ENCODE assay signal across 19 cellular contexts in the genomic region with DNA sequence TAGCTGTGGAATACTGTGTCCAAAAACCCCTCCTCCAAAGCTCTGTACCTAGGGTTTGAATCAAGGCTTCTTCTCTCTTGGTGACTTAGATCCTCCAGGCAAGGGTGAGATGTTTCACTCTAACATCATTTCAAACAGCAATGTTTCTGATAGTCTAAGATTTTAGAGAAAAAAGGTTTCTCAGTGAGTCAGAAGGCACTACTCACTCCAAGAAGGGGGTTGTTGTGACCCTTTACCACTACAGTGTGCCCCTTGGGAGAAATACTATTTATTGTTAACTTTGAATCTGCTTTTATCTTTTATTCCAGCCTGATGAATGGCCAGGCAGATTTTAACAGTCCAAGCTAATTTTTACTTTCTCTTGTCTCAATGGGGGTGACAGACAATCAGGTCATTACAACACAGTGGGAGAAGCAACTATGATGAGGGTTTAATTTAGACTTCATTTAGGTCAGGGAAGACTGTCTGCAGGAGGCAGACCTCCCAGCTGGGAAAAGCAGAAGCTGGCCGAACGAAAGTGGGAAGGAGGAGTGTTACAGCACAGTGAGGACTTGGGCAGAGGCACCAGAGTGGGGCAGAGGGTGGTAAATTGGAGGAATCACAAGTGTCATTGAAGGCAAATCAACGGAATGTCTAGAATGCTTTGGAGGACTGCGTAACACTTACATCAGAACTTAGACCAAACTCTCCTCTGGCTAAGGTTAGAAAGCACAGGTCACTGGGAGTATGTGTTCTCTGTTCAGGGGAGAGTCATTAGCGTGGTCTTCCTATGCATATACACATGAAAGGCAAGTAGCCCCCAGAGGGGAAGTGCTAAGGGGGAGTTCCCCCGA. TPM values are rescaled to one million over a fixed set of nuclear protein-coding genes. Genes with fewer than 3 reads are reported as not detected.
DNase-seq lines count a peak whose midpoint lies in the region; ATAC-seq and TF ChIP-seq lines count a peak whose summit lies in the region.
"Had no signal": no experiment of that assay in that cellular context is flagged by ENCODE, and none has a peak within 500 bp of the region (broad histone marks: within the 10 kb centered on the region; RNA-seq: fewer than 3 reads in every experiment).

No MANE protein-coding gene starts in this region.

- TF ChIP-seq CTCF in H9 (conservative IDR thresholded peaks at IDR 0.05) (no peak), Panc1 (IDR thresholded peaks at IDR 0.05) (no peak), left lung (IDR thresholded peaks at IDR 0.05) (no peak), smooth muscle cell (IDR thresholded peaks at IDR 0.05; ENCODE audit: borderline replicate concordance, insufficient read depth, poor library complexity, severe bottlenecking) (no peak), tibial artery (IDR thresholded peaks at IDR 0.05) (no peak)

- H3F3A ChIP-seq in smooth muscle cell (ENCODE audit: low read depth) = peaks cover 5% of the 10 kb centered on the region

- H3K14ac ChIP-seq in H9 (ENCODE audit: insufficient read depth, low read length) = no peak overlapping the region

- no CpG with 5 or more reads among the region's 6 CpGs for WGBS in H9 (ENCODE audit: extremely low coverage, insufficient read length, low lambda C conversion rate)
- WGBS in smooth muscle cell (ENCODE audit: low lambda C conversion rate) = 63% methylated on average over 6 of the region's 6 CpGs

- H3K36me3 Mint-ChIP-seq in H9 (ENCODE audit: insufficient read depth in 1 of 3, low read depth in 3 of 3) = no peaks in the 10 kb centered on the region
- H3K36me3 Mint-ChIP-seq: activated naive CD4-positive, alpha-beta T cell treated with anti-CD3 and anti-CD28 coated beads, Interleukin-2, amount 50 U/mL, for 24 hours had no signal

- ATAC-seq in Panc1 = no peak
- peak; percentile 87 for ATAC-seq in left lung
- ATAC-seq: activated CD8-positive, alpha-beta T cell treated with anti-CD3 and anti-CD28 coated beads for 36 hours; left cardiac atrium had no signal

- no peak overlapping the region for H2AK5ac ChIP-seq in H9 (ENCODE audit: insufficient read length, low read length)

- no peak overlapping the region for H4K5ac ChIP-seq in H9 (ENCODE audit: insufficient read length, low read depth, low read length)

- no peaks in the 10 kb centered on the region for H4K20me1 ChIP-seq in H9 (ENCODE audit: control insufficient read depth, insufficient read depth, insufficient read length)
- H4K20me1 ChIP-seq in smooth muscle cell (ENCODE audit: low read depth) = no peaks in the 10 kb centered on the region

- peak overlapping the region in 1 of 2 experiments; percentile 4; a peak in 2 of 5 replicates for H3K4me3 Mint-ChIP-seq in H9
- H3K4me3 Mint-ChIP-seq: activated CD8-positive, alpha-beta T cell treated with anti-CD3 and anti-CD28 coated beads for 36 hours; activated naive CD4-positive, alpha-beta T cell treated with anti-CD3 and anti-CD28 coated beads, Interleukin-2, amount 50 U/mL, for 24 hours had no signal

- no peak overlapping the region for H3T11ph ChIP-seq in H9 (ENCODE audit: low read length)

- H3K79me2 ChIP-seq in H9 (ENCODE audit: insufficient read depth, low read length) = no peaks in the 10 kb centered on the region
- no peaks in the 10 kb centered on the region for H3K79me2 ChIP-seq in smooth muscle cell (ENCODE audit: low read depth)

- no peak overlapping the region for H2BK12ac ChIP-seq in H9 (ENCODE audit: insufficient read length, low read depth, low read length)

- H3K9ac ChIP-seq in H9 (ENCODE audit: extremely low read depth, insufficient read length, low read length) (no peak overlapping the region), smooth muscle cell (ENCODE audit: low read depth) (no peak overlapping the region)

- H3K4me1 ChIP-seq in H9 (ENCODE audit: insufficient read depth, low read length) (peaks cover 3% of the 10 kb centered on the region; the same call in 1 of the 2 replicates), Panc1 (ENCODE audit: control insufficient read depth, insufficient read depth, low read length) (no peaks in the 10 kb centered on the region), left lung (no peaks in the 10 kb centered on the region), smooth muscle cell (ENCODE audit: low read depth) (peaks cover 7% of the 10 kb centered on the region), tibial artery (no peaks in the 10 kb centered on the region)
- H3K4me1 ChIP-seq: right atrium auricular region, uterus had no signal

- no peaks in the 10 kb centered on the region for H3K23me2 ChIP-seq in H9 (ENCODE audit: insufficient read length, low read depth, low read length, poor library complexity, severe bottlenecking)

- CTCF ChIA-PET in Panc1 (lab: Charles Lee) = no interaction called here

- H3K27ac ChIP-seq in H9 (ENCODE audit: insufficient read length, low read depth, low read length) = no peak overlapping the region
- H3K27ac ChIP-seq in Panc1 (ENCODE audit: low read length) = peak overlapping the region; percentile 29; the same call in 1 of the 2 replicates
- no peak overlapping the region for H3K27ac ChIP-seq in left lung
- H3K27ac ChIP-seq in smooth muscle cell (ENCODE audit: low read depth) = peak overlapping the region; percentile 54
- H3K27ac ChIP-seq in tibial artery = no peak overlapping the region
- H3K27ac ChIP-seq: coronary artery, right atrium auricular region, uterus, VCaP had no signal

- no peaks in the 10 kb centered on the region for H3K79me1 ChIP-seq in H9 (ENCODE audit: insufficient read depth, low read depth, low read length, poor library complexity, severe bottlenecking)

- no peak overlapping the region for H4K91ac ChIP-seq in H9 (ENCODE audit: insufficient read length, low read depth, low read length)

- H3K9me3 ChIP-seq in H9 (ENCODE audit: control insufficient read depth, low read depth, low read length) (no peaks in the 10 kb centered on the region), Panc1 (ENCODE audit: control insufficient read depth, insufficient read depth, low read depth, low read length) (no peaks in the 10 kb centered on the region), left lung (no peaks in the 10 kb centered on the region), smooth muscle cell (replicated peaks; ENCODE audit: low read depth) (no peaks in the 10 kb centered on the region), tibial artery (no peaks in the 10 kb centered on the region)
- H3K9me3 ChIP-seq: right atrium auricular region, uterus had no signal

- H3K4me3 ChIP-seq in Panc1 (ENCODE audit: low read depth in 2 of 2, low read length in 2 of 2) (no peak overlapping the region), left lung (no peak overlapping the region), smooth muscle cell (no peak overlapping the region), tibial artery (no peak overlapping the region)
- H3K4me3 ChIP-seq: coronary artery, right atrium auricular region, uterus had no signal

- H3K56ac ChIP-seq in H9 (ENCODE audit: insufficient read length, low read depth, low read length) = no peak overlapping the region

- DNase-seq in H9 (no peak), Panc1 (ENCODE audit: low read depth, low spot score) (no peak), left lung (no peak), smooth muscle cell (lab: John Stamatoyannopoulos, UW; ENCODE audit: unreplicated experiment) (no peak), GM19240 (ENCODE audit: insufficient read length, low spot score) (no peak), NCI-H146 treated with DMSO at 0.1 percent for 48 hours (lab: John Stamatoyannopoulos, UW; ENCODE audit: unreplicated experiment) (no peak), activated T-cell treated with anti-CD3 and anti-CD28 coated beads for 4 hours (no peak), tibial artery (no peak)
- DNase-seq: activated CD8-positive, alpha-beta T cell treated with anti-CD3 and anti-CD28 coated beads for 36 hours; activated T-cell treated with anti-CD3 and anti-CD28 coated beads, Interleukin-2, amount 50 U/mL, for 48 hours; foreskin melanocyte; left cardiac atrium; NCI-H82; occipital lobe; uterus had no signal

- H2AFZ ChIP-seq in H9 (ENCODE audit: low read length) (no peak overlapping the region), smooth muscle cell (ENCODE audit: low read depth) (no peak overlapping the region)

- H3K23ac ChIP-seq in H9 (ENCODE audit: insufficient read length, low read depth, low read length) = no peak overlapping the region

- H3K4ac ChIP-seq in H9 (ENCODE audit: low read depth, low read length) = no peak overlapping the region

- H3K9me3 Mint-ChIP-seq in H9 = no peaks in the 10 kb centered on the region
- H3K9me3 Mint-ChIP-seq: activated CD8-positive, alpha-beta T cell treated with anti-CD3 and anti-CD28 coated beads for 36 hours; activated naive CD4-positive, alpha-beta T cell treated with anti-CD3 and anti-CD28 coated beads, Interleukin-2, amount 50 U/mL, for 24 hours had no signal

- H3K4me2 ChIP-seq in H9 (ENCODE audit: insufficient read depth, insufficient read length, low read length) = no peak overlapping the region
- H3K4me2 ChIP-seq in smooth muscle cell = peak overlapping the region; percentile 16

- no peak overlapping the region for H2BK120ac ChIP-seq in H9 (ENCODE audit: low read depth, low read length, poor library complexity, severe bottlenecking)

- H3K27me3 ChIP-seq in H9 (ENCODE audit: insufficient read depth, low read length) (no peaks in the 10 kb centered on the region), Panc1 (ENCODE audit: control insufficient read depth, insufficient read depth, low read length) (no peaks in the 10 kb centered on the region), left lung (no peaks in the 10 kb centered on the region), smooth muscle cell (ENCODE audit: low read depth) (no peaks in the 10 kb centered on the region), tibial artery (peaks cover 0 to under 1% of the 10 kb centered on the region in 2 donors)
- H3K27me3 ChIP-seq: right atrium auricular region had no signal

- no peak overlapping the region for H2BK15ac ChIP-seq in H9 (ENCODE audit: low read depth, low read length)

- no peak overlapping the region for H2BK20ac ChIP-seq in H9 (ENCODE audit: low read depth, low read length, poor library complexity, severe bottlenecking)

- no peak overlapping the region for H3K18ac ChIP-seq in H9 (ENCODE audit: insufficient read length, low read depth, low read length)

- POLR2A ChIA-PET in Panc1 (lab: Charles Lee) = no interaction called here

- BruUV-seq in Panc1 (replicated peaks; lab: Mats Ljungman, UMichigan) = no TSS peak

- H3K27ac Mint-ChIP-seq in H9 = peak overlapping the region; percentile 6 to 78 (median 24); a peak in 3 of 7 replicates
- H3K27ac Mint-ChIP-seq: activated CD8-positive, alpha-beta T cell treated with anti-CD3 and anti-CD28 coated beads for 36 hours; activated naive CD4-positive, alpha-beta T cell treated with anti-CD3 and anti-CD28 coated beads, Interleukin-2, amount 50 U/mL, for 24 hours had no signal

- H2BK5ac ChIP-seq in H9 (ENCODE audit: insufficient read length, low read length) = no peak overlapping the region

- H3K4me1 Mint-ChIP-seq in H9 = peaks cover 22 to 23% of the 10 kb centered on the region in 2 experiments
- H3K4me1 Mint-ChIP-seq: activated naive CD4-positive, alpha-beta T cell treated with anti-CD3 and anti-CD28 coated beads, Interleukin-2, amount 50 U/mL, for 24 hours had no signal

- H3K27me3 Mint-ChIP-seq in H9 (ENCODE audit: low read depth) = no peaks in the 10 kb centered on the region; the same call in 1 of the 2 replicates

- no peak overlapping the region for H4K8ac ChIP-seq in H9 (replicated peaks; ENCODE audit: insufficient read length, low read depth, low read length)

- no peaks in the 10 kb centered on the region for H3K36me3 ChIP-seq in Panc1 (ENCODE audit: control insufficient read depth, insufficient read depth, low read length)
- no peaks in the 10 kb centered on the region for H3K36me3 ChIP-seq in left lung
- H3K36me3 ChIP-seq in smooth muscle cell (ENCODE audit: low read depth) = no peaks in the 10 kb centered on the region
- H3K36me3 ChIP-seq in tibial artery = no peaks in the 10 kb centered on the region
- H3K36me3 ChIP-seq: right atrium auricular region, uterus had no signal

- intact Hi-C loops in Panc1 (cut with micrococcal nuclease; ENCODE audit: unreplicated experiment) = no loop called here
- intact Hi-C loops in left lung (cut with DNase I) = no loop called here
- intact Hi-C loops in tibial artery (cut with DNase I; ENCODE audit: low total_unique reads) = no loop called here

- in situ Hi-C loops in Panc1 (cut with HindIII; ENCODE audit: low pct_unique_long_range_greater_than_20kb, low sequenced_read_pairs) = no loop called here

RNA-seq across cellular contexts. Expression of a gene that starts 21.2 kb away (rescaled TPM):
- 2.1 and 2.6 TPM in 2 replicates for total RNA-seq in H9 (2021)
- 8.9 TPM for total RNA-seq in Panc1 (2021; ENCODE audit: unreplicated experiment)
- polyA plus RNA-seq in Panc1 (2012; ENCODE audit: insufficient read length) = 7.2 TPM
- total RNA-seq in left lung = 1 to 10 TPM; 1.9 to 2.3 TPM
- total RNA-seq in smooth muscle cell = 0.85 and 1.6 TPM in 2 replicates
- polyA plus RNA-seq in smooth muscle cell = 0.91 and 1.2 TPM in 2 replicates
- total RNA-seq: activated CD8-positive, alpha-beta T cell treated with anti-CD3 and anti-CD28 coated beads for 36 hours had no signal

RNA-seq across cellular contexts. Expression of a gene that starts 21.7 kb away (rescaled TPM):
- total RNA-seq in H9 (2021) (42.7 and 46.7 TPM in 2 replicates), Panc1 (2021; ENCODE audit: unreplicated experiment) (88.1 TPM), left lung (10 to 100 TPM; 26.6 to 27.2 TPM), smooth muscle cell (44.7 and 91.5 TPM in 2 replicates)
- 65.0 TPM for polyA plus RNA-seq in Panc1 (2012; ENCODE audit: insufficient read length)
- 45.1 and 48.9 TPM in 2 replicates for polyA plus RNA-seq in smooth muscle cell

Comparison
In these comparisons a context has a peak if more than half of its experiments do, and no peak if none do; other contexts are left out.
1. H3K27ac ChIP-seq: peak in Panc1 (single experiment) and smooth muscle cell (single experiment); none in H9 (single experiment), left lung (0 of 2) and tibial artery (0 of 2).